Comparison of ENCODE assay signal across 8 cellular contexts in the genomic region with DNA sequence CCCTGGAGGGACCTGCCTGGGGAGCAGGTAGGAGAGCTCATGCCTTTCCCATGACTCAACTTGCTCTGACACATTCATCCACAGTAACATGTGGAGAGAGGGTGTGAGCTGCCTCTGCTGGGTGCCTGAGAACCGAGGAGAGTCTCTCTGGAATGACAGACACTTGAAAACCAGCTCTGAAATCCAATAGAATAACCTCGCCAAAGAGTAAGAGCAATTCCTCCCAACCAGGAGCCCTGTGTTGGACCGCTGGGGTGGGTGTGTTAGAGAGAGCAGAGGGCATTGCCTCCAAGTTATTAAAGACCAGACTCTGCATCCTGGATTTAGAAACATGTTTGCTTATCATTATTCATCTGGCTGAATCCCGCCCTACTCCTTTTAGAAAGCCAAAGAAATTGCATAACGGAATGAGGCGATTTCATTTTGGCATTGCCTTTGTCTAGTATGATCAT. TPM values are rescaled to one million over a fixed set of nuclear protein-coding genes. Genes with fewer than 3 reads are reported as not detected.
DNase-seq lines count a peak whose midpoint lies in the region; ATAC-seq, FAIRE-seq and TF ChIP-seq lines count a peak whose summit lies in the region.
"Not testable (repeated sequence)": the region's sequence is repeated elsewhere in the genome, so short reads cannot be mapped to it uniquely, and the experiment has no call there.

No MANE protein-coding gene starts in this region.

- H3K9me3 Mint-ChIP-seq in MCF 10A (ENCODE audit: unreplicated experiment) = not testable (repeated sequence)

- not testable (repeated sequence) for TF ChIP-seq CTCF in MCF 10A (IDR thresholded peaks at IDR 0.05; ENCODE audit: unreplicated experiment); pancreas (IDR thresholded peaks at IDR 0.05)

- FAIRE-seq in RCC 7860 (lab: Jason Lieb, UNC) (peak; percentile 97), urothelium cell line (lab: Jason Lieb, UNC) (peak; percentile 95)
- not testable (repeated sequence) for FAIRE-seq in pancreas (lab: Jason Lieb, UNC)

- in situ Hi-C loops in Caki2 (cut with HindIII; ENCODE audit: low pct_unique_long_range_greater_than_20kb, low sequenced_read_pairs) = not testable (repeated sequence)

- H3K36me3 ChIP-seq in pancreas = not testable (repeated sequence)

- not testable (repeated sequence) for H3K4me3 ChIP-seq in pancreas

- DNase-seq in Caki2 (ENCODE audit: low read depth) (peak; percentile 68), HS-27A (ENCODE audit: low read depth) (peak; percentile 52), RCC 7860 (ENCODE audit: low spot score) (peak; percentile 81), MCF 10A (ENCODE audit: unreplicated experiment) (peak; percentile 87), fibroblast of peridontal ligament (ENCODE audit: extremely low read depth) (peak; percentile 75), kidney glomerular epithelial cell (lab: John Stamatoyannopoulos, UW) (peak; percentile 41), pancreas (peak in 2 of 6 donors; percentile 14 to 48)
- not testable (repeated sequence) for DNase-seq in urothelium cell line (ENCODE audit: low spot score)

- BruUV-seq in MCF 10A (replicated peaks; lab: Mats Ljungman, UMichigan) = not testable (repeated sequence)

- not testable (repeated sequence) for H3K36me3 Mint-ChIP-seq in MCF 10A (ENCODE audit: insufficient read depth, unreplicated experiment)

- peak overlapping the region; percentile 62 for H3K4me3 Mint-ChIP-seq in MCF 10A (ENCODE audit: unreplicated experiment)

- H3K27ac Mint-ChIP-seq in MCF 10A (ENCODE audit: low read depth, unreplicated experiment) = peak overlapping the region; percentile 85

- POLR2A ChIA-PET in MCF 10A (lab: Yijun Ruan, JAX) = interaction anchor here (0.9 to 3.5 kb wide), 12 partner anchors 8 to 312 kb away, joined by 3 to 21 read pairs (median 5); partner anchors contain the start of gene AKAP13

- 65 to 70% methylated on average over 6 of the region's 6 CpGs for WGBS in pancreas, 2 donors

- peaks cover 47% of the 10 kb centered on the region for H3K4me1 Mint-ChIP-seq in MCF 10A (ENCODE audit: insufficient read depth, unreplicated experiment)

- H3K27ac ChIP-seq in pancreas = peak overlapping the region in 2 of 4 donors; percentile 12 to 50

- H3K27me3 Mint-ChIP-seq in MCF 10A (ENCODE audit: insufficient read depth, unreplicated experiment) = not testable (repeated sequence)

- not testable (repeated sequence) for H3K9me3 ChIP-seq in pancreas

- ATAC-seq in pancreas = peak; percentile 40 to 73 (median 67)

- intact Hi-C loops in MCF 10A (cut with micrococcal nuclease); pancreas (cut with DNase I): not testable (repeated sequence)

- H3K4me1 ChIP-seq in pancreas = not testable (repeated sequence)

- CTCF ChIA-PET in MCF 10A (lab: Yijun Ruan, JAX) = interaction anchor here (0.8 to 1.9 kb wide), 4 partner anchors 9 to 14 kb away, joined by 3 to 7 read pairs (median 4); no protein-coding TSS in a partner anchor

- H3K27me3 ChIP-seq in pancreas = not testable (repeated sequence)

RNA-seq across cellular contexts. Expression of gene AKAP13, which starts 35.7 kb away (rescaled TPM):
- 18.3 and 29.1 TPM in 2 replicates for total RNA-seq in Caki2 (2014; rRNA removed; shearing (Covaris generic); ENCODE audit: low replicate concordance)
- total RNA-seq in MCF 10A (2022) (65.7 and 92.9 TPM in 2 replicates), pancreas (100 to 1,000 TPM in 3 of 6 donors, 10 to 100 TPM in 3; 79.9 to 139 (median 113) TPM)
- polyA plus RNA-seq in pancreas = 10 to 100 TPM; 64.9 to 77.4 TPM
